ENCODE assay signal across 1 cellular context in the genomic region with DNA sequence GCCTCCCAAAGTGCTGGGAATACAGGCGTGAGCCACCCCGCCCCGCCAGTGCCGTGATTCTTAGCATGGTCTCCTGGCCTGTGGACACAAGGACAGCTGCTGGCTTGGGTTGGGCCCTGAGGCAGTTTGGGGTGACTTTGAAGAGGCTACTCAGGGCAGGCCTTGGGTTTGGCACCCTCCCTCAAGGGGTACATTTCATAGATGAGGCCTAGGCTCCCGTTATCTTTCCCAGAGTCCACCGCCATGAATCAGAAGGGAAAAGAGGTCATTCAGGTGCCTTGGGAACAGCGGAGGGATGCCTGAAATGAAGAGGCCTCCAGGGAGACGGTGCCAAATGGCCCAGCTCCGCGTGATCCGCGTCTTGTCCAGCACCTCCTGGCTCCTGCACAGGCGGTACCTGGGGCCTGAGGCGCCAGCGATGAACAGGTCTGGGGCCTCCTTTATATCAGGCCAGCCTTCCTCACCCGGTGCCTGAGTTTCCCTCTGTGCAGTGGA.
TF ChIP-seq lines count a peak whose summit lies in the region.

No MANE protein-coding gene starts in this region.

TF ChIP-seq in GM12878, 131 proteins besides CTCF, POLR2A, EP300 and RAD21:
- TF ChIP-seq SMC3 (IDR thresholded peaks at IDR 0.05; ENCODE audit: borderline replicate concordance, low read length) (no peak), FOXK2 (IDR thresholded peaks at IDR 0.05) (no peak), ZNF592 (IDR thresholded peaks at IDR 0.05) (no peak), PRDM15 (CRISPR knock-in tag; IDR thresholded peaks at IDR 0.05) (no peak), ZNF622 (IDR thresholded peaks at IDR 0.05) (no peak), BMI1 (IDR thresholded peaks at IDR 0.05; ENCODE audit: borderline replicate concordance) (no peak), KDM1A (IDR thresholded peaks at IDR 0.05; ENCODE audit: borderline replicate concordance) (no peak), ZNF24 (IDR thresholded peaks at IDR 0.05) (no peak), RB1 (IDR thresholded peaks at IDR 0.05; ENCODE audit: borderline replicate concordance) (no peak), DPF2 (IDR thresholded peaks at IDR 0.05) (no peak), CHD2 (IDR thresholded peaks at IDR 0.05; ENCODE audit: borderline replicate concordance, low read depth, low read length) (no peak), LARP7 (IDR thresholded peaks at IDR 0.05) (no peak), CBFB (IDR thresholded peaks at IDR 0.05; ENCODE audit: low read depth) (no peak), FOS (IDR thresholded peaks at IDR 0.05; ENCODE audit: borderline replicate concordance, extremely low read depth, insufficient read length) (no peak)
- TF ChIP-seq, protein P1, sequence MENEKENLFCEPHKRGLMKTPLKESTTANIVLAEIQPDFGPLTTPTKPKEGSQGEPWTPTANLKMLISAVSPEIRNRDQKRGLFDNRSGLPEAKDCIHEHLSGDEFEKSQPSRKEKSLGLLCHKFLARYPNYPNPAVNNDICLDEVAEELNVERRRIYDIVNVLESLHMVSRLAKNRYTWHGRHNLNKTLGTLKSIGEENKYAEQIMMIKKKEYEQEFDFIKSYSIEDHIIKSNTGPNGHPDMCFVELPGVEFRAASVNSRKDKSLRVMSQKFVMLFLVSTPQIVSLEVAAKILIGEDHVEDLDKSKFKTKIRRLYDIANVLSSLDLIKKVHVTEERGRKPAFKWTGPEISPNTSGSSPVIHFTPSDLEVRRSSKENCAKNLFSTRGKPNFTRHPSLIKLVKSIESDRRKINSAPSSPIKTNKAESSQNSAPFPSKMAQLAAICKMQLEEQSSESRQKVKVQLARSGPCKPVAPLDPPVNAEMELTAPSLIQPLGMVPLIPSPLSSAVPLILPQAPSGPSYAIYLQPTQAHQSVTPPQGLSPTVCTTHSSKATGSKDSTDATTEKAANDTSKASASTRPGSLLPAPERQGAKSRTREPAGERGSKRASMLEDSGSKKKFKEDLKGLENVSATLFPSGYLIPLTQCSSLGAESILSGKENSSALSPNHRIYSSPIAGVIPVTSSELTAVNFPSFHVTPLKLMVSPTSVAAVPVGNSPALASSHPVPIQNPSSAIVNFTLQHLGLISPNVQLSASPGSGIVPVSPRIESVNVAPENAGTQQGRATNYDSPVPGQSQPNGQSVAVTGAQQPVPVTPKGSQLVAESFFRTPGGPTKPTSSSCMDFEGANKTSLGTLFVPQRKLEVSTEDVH (IDR thresholded peaks at IDR 0.05; ENCODE audit: low read depth, partially characterized antibody) = no peak
- TF ChIP-seq, protein P2, sequence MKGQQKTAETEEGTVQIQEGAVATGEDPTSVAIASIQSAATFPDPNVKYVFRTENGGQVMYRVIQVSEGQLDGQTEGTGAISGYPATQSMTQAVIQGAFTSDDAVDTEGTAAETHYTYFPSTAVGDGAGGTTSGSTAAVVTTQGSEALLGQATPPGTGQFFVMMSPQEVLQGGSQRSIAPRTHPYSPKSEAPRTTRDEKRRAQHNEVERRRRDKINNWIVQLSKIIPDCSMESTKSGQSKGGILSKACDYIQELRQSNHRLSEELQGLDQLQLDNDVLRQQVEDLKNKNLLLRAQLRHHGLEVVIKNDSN (IDR thresholded peaks at IDR 0.05; ENCODE audit: borderline replicate concordance, extremely low read length, insufficient read depth, low read depth, low read length) = no peak
